11 cellular contexts compared by ENCODE assay signal in the genomic region with DNA sequence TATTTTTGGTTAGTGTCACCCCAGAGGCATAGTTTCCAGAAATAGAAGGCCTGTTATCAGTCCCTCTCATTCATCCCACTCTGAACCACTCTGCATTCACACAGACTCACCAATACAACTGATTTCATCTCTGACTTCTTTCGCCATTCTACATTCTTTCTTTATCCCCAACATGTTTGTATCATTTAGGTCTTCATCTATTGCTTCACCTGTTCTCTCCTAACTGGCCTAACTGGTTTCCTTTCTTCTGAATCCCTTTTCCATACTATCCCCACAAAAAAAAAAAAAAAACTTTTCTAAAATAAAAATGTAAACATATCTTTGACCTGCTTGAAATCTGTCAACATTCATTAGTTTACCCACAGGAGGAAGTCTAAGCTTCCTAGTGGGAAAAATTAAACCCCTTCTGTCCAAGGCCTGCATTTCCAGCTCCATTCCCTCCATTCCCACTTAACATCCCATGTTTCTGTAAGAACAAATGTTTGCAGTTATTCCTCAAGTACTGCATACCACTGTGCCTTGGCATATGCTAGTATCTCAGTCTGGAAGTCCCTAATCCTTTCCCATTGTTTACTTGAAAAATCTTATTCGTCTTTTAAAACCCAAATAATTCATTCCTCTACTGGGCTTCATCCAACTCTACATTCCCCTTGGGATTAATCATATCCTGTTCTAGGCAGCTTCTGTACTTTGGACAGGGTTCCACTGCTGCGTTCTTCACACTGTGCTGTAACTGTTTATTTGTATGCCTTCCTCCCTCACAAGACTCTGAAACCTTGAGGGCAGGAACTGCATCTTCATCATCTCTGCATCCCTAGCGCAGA.
DNase-seq lines count a peak whose midpoint lies in the region; ATAC-seq and TF ChIP-seq lines count a peak whose summit lies in the region.
"Had no signal": no experiment of that assay in that cellular context is flagged by ENCODE, and none has a peak within 500 bp of the region (broad histone marks: within the 10 kb centered on the region; RNA-seq: fewer than 3 reads in every experiment).

No MANE protein-coding gene starts in this region.

- no peak overlapping the region for H3K27ac Mint-ChIP-seq in stimulated activated effector memory CD8-positive, alpha-beta T cell treated with anti-CD3 and anti-CD28 coated beads, Interleukin-12 subunit alpha, Interleukin-12 subunit beta, amount 100 ng/mL, for 72 hours
- H3K27ac Mint-ChIP-seq in natural killer cell treated with Interleukin-12 subunit alpha and Interleukin-12 subunit beta and Interleukin-15 and Interleukin-18, amount 100 ng/mL, for 72 hours, result no peak overlapping the region

- peaks cover 5% of the 10 kb centered on the region; the same call in 1 of the 2 replicates for H3F3A ChIP-seq in PC-9 (ENCODE audit: insufficient read depth, low read depth)

- H3K4me1 Mint-ChIP-seq in stimulated activated effector memory CD8-positive, alpha-beta T cell treated with anti-CD3 and anti-CD28 coated beads, Interleukin-12 subunit alpha, Interleukin-12 subunit beta, amount 100 ng/mL, for 72 hours, result no peaks in the 10 kb centered on the region
- H3K4me1 Mint-ChIP-seq in natural killer cell treated with Interleukin-12 subunit alpha and Interleukin-12 subunit beta and Interleukin-15 and Interleukin-18, amount 100 ng/mL, for 72 hours (ENCODE audit: low read depth in 2 of 2), result no peaks in the 10 kb centered on the region

- no peak overlapping the region for H2AFZ ChIP-seq in PC-9

- no TSS peak for BruUV-seq in PC-9 (replicated peaks; lab: Mats Ljungman, UMichigan)

- no peak for TF ChIP-seq EP300 in esophagus muscularis mucosa (IDR thresholded peaks at IDR 0.05)

- peak overlapping the region; percentile 25; the same call in 1 of the 2 replicates for H3K27ac ChIP-seq in PC-9
- peak overlapping the region in 3 of 4 donors; percentile 5 to 30 (median 24) for H3K27ac ChIP-seq in esophagus muscularis mucosa (replicated peaks in 1 of 4)

- H3K9me3 Mint-ChIP-seq in stimulated activated effector memory CD8-positive, alpha-beta T cell treated with anti-CD3 and anti-CD28 coated beads, Interleukin-12 subunit alpha, Interleukin-12 subunit beta, amount 100 ng/mL, for 72 hours, result peaks cover 4% of the 10 kb centered on the region
- peaks cover 14% of the 10 kb centered on the region for H3K9me3 Mint-ChIP-seq in natural killer cell treated with Interleukin-12 subunit alpha and Interleukin-12 subunit beta and Interleukin-15 and Interleukin-18, amount 100 ng/mL, for 72 hours

- TF ChIP-seq CTCF in BJ (IDR thresholded peaks at IDR 0.05; ENCODE audit: insufficient read depth, low read depth, low read length), result no peak
- no peak for TF ChIP-seq CTCF in PC-9 (conservative IDR thresholded peaks at IDR 0.05)
- no peak for TF ChIP-seq CTCF in esophagus muscularis mucosa (IDR thresholded peaks at IDR 0.05)
- TF ChIP-seq CTCF in mucosa of descending colon (IDR thresholded peaks at IDR 0.05), result no peak

- peak overlapping the region; percentile 38 for H3K4me2 ChIP-seq in PC-9

- H3K27me3 ChIP-seq in BJ (ENCODE audit: control insufficient read depth, insufficient read depth, low read length) (no peaks in the 10 kb centered on the region), PC-9 (ENCODE audit: insufficient read depth, low read depth) (no peaks in the 10 kb centered on the region), esophagus muscularis mucosa (no peaks in the 10 kb centered on the region)

- peak; percentile 51 for ATAC-seq in mucosa of descending colon
- no peak for ATAC-seq in stimulated activated effector memory CD8-positive, alpha-beta T cell treated with anti-CD3 and anti-CD28 coated beads, Interleukin-12 subunit alpha, Interleukin-12 subunit beta, amount 100 ng/mL, for 72 hours
- ATAC-seq in natural killer cell treated with Interleukin-12 subunit alpha and Interleukin-12 subunit beta and Interleukin-15 and Interleukin-18, amount 100 ng/mL, for 72 hours, result no peak

- POLR2A ChIA-PET in BJ (lab: Charles Lee), result no interaction called here
- POLR2A ChIA-PET in PC-9 (lab: Charles Lee; ENCODE audit: unreplicated experiment), result interaction anchor here (0.6 kb wide), 1 partner anchor 320 kb away, joined by 4 read pairs; no protein-coding TSS in a partner anchor

- 46% methylated on average over 4 of the region's 4 CpGs for WGBS in esophagus muscularis mucosa

- no peaks in the 10 kb centered on the region for H3K27me3 Mint-ChIP-seq in natural killer cell treated with Interleukin-12 subunit alpha and Interleukin-12 subunit beta and Interleukin-15 and Interleukin-18, amount 100 ng/mL, for 72 hours

- H3K9me3 ChIP-seq in PC-9 (ENCODE audit: insufficient read depth, low read depth), result no peaks in the 10 kb centered on the region
- H3K9me3 ChIP-seq in esophagus muscularis mucosa, result no peaks in the 10 kb centered on the region
- H3K9me3 ChIP-seq in mucosa of descending colon, result no peaks in the 10 kb centered on the region

- CTCF ChIA-PET in BJ (lab: Yijun Ruan, JAX), result interaction anchor here (0.6 to 1.1 kb wide), 2 partner anchors 21 to 112 kb away, joined by 3 read pairs; no protein-coding TSS in a partner anchor
- CTCF ChIA-PET in PC-9 (lab: Charles Lee), result no interaction called here

- H3K9me2 ChIP-seq in PC-9 (ENCODE audit: insufficient read depth), result no peaks in the 10 kb centered on the region

- H3K36me3 Mint-ChIP-seq in stimulated activated effector memory CD8-positive, alpha-beta T cell treated with anti-CD3 and anti-CD28 coated beads, Interleukin-12 subunit alpha, Interleukin-12 subunit beta, amount 100 ng/mL, for 72 hours, result no peaks in the 10 kb centered on the region
- H3K36me3 Mint-ChIP-seq in natural killer cell treated with Interleukin-12 subunit alpha and Interleukin-12 subunit beta and Interleukin-15 and Interleukin-18, amount 100 ng/mL, for 72 hours, result no peaks in the 10 kb centered on the region

- no peaks in the 10 kb centered on the region for H3K79me2 ChIP-seq in PC-9 (ENCODE audit: low read depth)

- TF ChIP-seq POLR2A in esophagus muscularis mucosa (IDR thresholded peaks at IDR 0.05; ENCODE audit: low read depth), result no peak

- H3K36me3 ChIP-seq in BJ (ENCODE audit: control insufficient read depth, insufficient read depth, low read length), result no peaks in the 10 kb centered on the region
- H3K36me3 ChIP-seq in PC-9 (ENCODE audit: low read depth), result no peaks in the 10 kb centered on the region
- H3K36me3 ChIP-seq in esophagus muscularis mucosa, result no peaks in the 10 kb centered on the region
- H3K36me3 ChIP-seq in mucosa of descending colon (ENCODE audit: low read depth), result no peaks in the 10 kb centered on the region

- DNase-seq in BJ (ENCODE audit: low read depth), result peak; percentile 91
- DNase-seq in PC-9, result peak; percentile 19 to 71
- no peak for DNase-seq in esophagus muscularis mucosa (ENCODE audit: extremely low spot score)
- no peak for DNase-seq in mucosa of descending colon
- no peak for DNase-seq in stimulated activated effector memory CD8-positive, alpha-beta T cell treated with anti-CD3 and anti-CD28 coated beads, Interleukin-12 subunit alpha, Interleukin-12 subunit beta, amount 100 ng/mL, for 72 hours (ENCODE audit: low spot score in 2 of 2)
- no peak for DNase-seq in central memory CD4-positive, alpha-beta T cell
- no peak for DNase-seq in amygdala (lab: John Stamatoyannopoulos, UW)
- DNase-seq in natural killer cell treated with Interleukin-12 subunit alpha and Interleukin-12 subunit beta and Interleukin-15 and Interleukin-18, amount 100 ng/mL, for 72 hours (ENCODE audit: low spot score), result no peak
- DNase-seq: activated CD4-positive, alpha-beta T cell treated with anti-CD3 and anti-CD28 coated beads, Interleukin-2, amount 50 U/mL, for 4 hours; cortex of kidney; midbrain had no signal

- H4K20me1 ChIP-seq in PC-9 (ENCODE audit: insufficient read depth), result no peaks in the 10 kb centered on the region

- H3K4me1 ChIP-seq in PC-9 (replicated peaks; ENCODE audit: insufficient read depth) (peaks cover 29% of the 10 kb centered on the region), esophagus muscularis mucosa (peaks cover 13 to 39% (median 19%) of the 10 kb centered on the region in 4 donors), mucosa of descending colon (ENCODE audit: low read depth) (no peaks in the 10 kb centered on the region)

- H3K4me3 ChIP-seq in BJ (ENCODE audit: low read depth, low read length) (no peak overlapping the region), PC-9 (no peak overlapping the region), esophagus muscularis mucosa (no peak overlapping the region), mucosa of descending colon (no peak overlapping the region)

- H3K4me3 Mint-ChIP-seq in stimulated activated effector memory CD8-positive, alpha-beta T cell treated with anti-CD3 and anti-CD28 coated beads, Interleukin-12 subunit alpha, Interleukin-12 subunit beta, amount 100 ng/mL, for 72 hours, result no peak overlapping the region
- H3K4me3 Mint-ChIP-seq in natural killer cell treated with Interleukin-12 subunit alpha and Interleukin-12 subunit beta and Interleukin-15 and Interleukin-18, amount 100 ng/mL, for 72 hours, result no peak overlapping the region

- intact Hi-C loops in PC-9 (cut with micrococcal nuclease; ENCODE audit: unreplicated experiment), result loop anchor here (5.0 kb wide), 2 partner anchors 210 to 320 kb away; no protein-coding TSS in a partner anchor
- intact Hi-C loops in esophagus muscularis mucosa (cut with DNase I), result no loop called here
- intact Hi-C loops in mucosa of descending colon (cut with DNase I, micrococcal nuclease), result no loop called here

Comparison
In these comparisons a context has a peak if more than half of its experiments do, and no peak if none do; other contexts are left out.
1. DNase-seq: peak in BJ (single experiment) and PC-9 (2 of 2); none in esophagus muscularis mucosa (single experiment), mucosa of descending colon (0 of 3), stimulated activated effector memory CD8-positive, alpha-beta T cell treated with anti-CD3 and anti-CD28 coated beads, Interleukin-12 subunit alpha, Interleukin-12 subunit beta, amount 100 ng/mL, for 72 hours (0 of 2), central memory CD4-positive, alpha-beta T cell (single experiment), amygdala (0 of 56) and natural killer cell treated with Interleukin-12 subunit alpha and Interleukin-12 subunit beta and Interleukin-15 and Interleukin-18, amount 100 ng/mL, for 72 hours (single experiment).